Comparison of ENCODE assay signal across 20 cellular contexts in the genomic region with DNA sequence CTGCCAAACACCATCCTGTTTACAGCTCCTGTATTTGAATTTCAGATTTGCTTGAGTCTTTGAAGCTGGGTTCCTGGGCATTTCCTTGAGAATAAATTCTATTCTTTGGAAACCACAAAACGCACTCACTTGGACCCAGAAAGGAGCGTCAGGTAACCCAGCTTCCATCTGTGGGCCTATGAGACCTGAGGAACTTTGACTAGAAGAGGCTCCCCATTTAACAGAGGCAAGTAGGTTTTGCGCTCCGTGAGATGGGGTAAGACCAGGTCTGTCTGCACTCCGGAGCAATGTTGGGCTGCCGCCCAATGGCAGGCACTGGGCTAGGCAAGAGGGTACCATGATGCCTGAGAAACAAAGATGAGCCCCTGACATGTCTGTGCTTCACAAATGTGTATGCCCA. TPM values are rescaled to one million over a fixed set of nuclear protein-coding genes. Genes with fewer than 3 reads are reported as not detected.
DNase-seq lines count a peak whose midpoint lies in the region; ATAC-seq, FAIRE-seq and TF ChIP-seq lines count a peak whose summit lies in the region.
"Had no signal": no experiment of that assay in that cellular context is flagged by ENCODE, and none has a peak within 500 bp of the region (broad histone marks: within the 10 kb centered on the region; RNA-seq: fewer than 3 reads in every experiment).

No MANE protein-coding gene starts in this region.

- H3K36me3 Mint-ChIP-seq in T-helper 17 cell (ENCODE audit: low read depth) = no peaks in the 10 kb centered on the region

- H3K4me3 Mint-ChIP-seq in T-helper 17 cell = peak overlapping the region; percentile 64

- TF ChIP-seq CTCF in bronchial epithelial cell (IDR thresholded peaks at IDR 0.05; ENCODE audit: insufficient read depth, low read length, severe bottlenecking) = peak; percentile 27

- FAIRE-seq in bronchial epithelial cell (lab: Jason Lieb, UNC) = no peak
- FAIRE-seq: keratinocyte had no signal

- no peaks in the 10 kb centered on the region for H3K9me3 ChIP-seq in T-helper 17 cell (ENCODE audit: control insufficient read depth, low read length, poor library complexity, severe bottlenecking)
- H3K9me3 ChIP-seq: right atrium auricular region had no signal

- peak; percentile 35 for ATAC-seq in T-helper 17 cell

- H3K36me3 ChIP-seq in bronchial epithelial cell (ENCODE audit: control insufficient read depth, insufficient read depth, low read length) = no peaks in the 10 kb centered on the region
- H3K36me3 ChIP-seq: right atrium auricular region had no signal

- peaks cover 8% of the 10 kb centered on the region for H3K27me3 ChIP-seq in bronchial epithelial cell (ENCODE audit: control insufficient read depth, insufficient read depth, low read length)
- H3K27me3 ChIP-seq: right atrium auricular region had no signal

- no peak overlapping the region for H3K4me3 ChIP-seq in bronchial epithelial cell (ENCODE audit: low read depth, low read length)
- H3K4me3 ChIP-seq: hepatocyte, PC-9, right atrium auricular region had no signal

- peaks cover 32% of the 10 kb centered on the region for H3K27me3 Mint-ChIP-seq in T-helper 17 cell

- H3K4me1 Mint-ChIP-seq in T-helper 17 cell = peaks cover 22% of the 10 kb centered on the region

- DNase-seq in T-helper 17 cell = no peak
- peak; percentile 19 for DNase-seq in activated T-cell treated with anti-CD3 and anti-CD28 coated beads for 24 hours (ENCODE audit: low read depth)
- no peak for DNase-seq in bronchial epithelial cell (ENCODE audit: low read depth)
- peak; percentile 30 for DNase-seq in stimulated activated CD4-positive, alpha-beta T cell treated with anti-CD3 and anti-CD28 coated beads, Interleukin-4, amount 100 ng/mL, for 1 hour
- DNase-seq in cerebellum (ENCODE audit: low spot score) = no peak
- no peak for DNase-seq in occipital lobe (lab: John Stamatoyannopoulos, UW)
- no peak for DNase-seq in DMS79 treated with DMSO at 0.1 percent for 48 hours (lab: John Stamatoyannopoulos, UW)
- DNase-seq: effector CD8-positive, alpha-beta T cell; HCEC 1CT; mesenchymal stem cell; NCI-H1694 treated with DMSO at 0.1 percent for 48 hours; NCI-H510A treated with DMSO at 0.1 percent for 48 hours; PC-9; T1000 had no signal

- no peak overlapping the region for H3K27ac Mint-ChIP-seq in T-helper 17 cell

RNA-seq across cellular contexts. Expression of gene EDAR, which starts 1.9 kb away (rescaled TPM):
- total RNA-seq in T-helper 17 cell (1 to 10 TPM in 1 of 2 donors, under 1 TPM in 1; 0.37 to 1.3 TPM), bronchial epithelial cell (under 0.01 and 0.90 TPM in 2 replicates), cerebellum (not detected), occipital lobe (not detected)
- total RNA-seq: cardiac septum, M059J, PC-9, right atrium auricular region, SK-MEL-5 had no signal

Comparison
In these comparisons a context has a peak if more than half of its experiments do, and no peak if none do; other contexts are left out.
1. DNase-seq: peak in activated T-cell treated with anti-CD3 and anti-CD28 coated beads for 24 hours (single experiment) and stimulated activated CD4-positive, alpha-beta T cell treated with anti-CD3 and anti-CD28 coated beads, Interleukin-4, amount 100 ng/mL, for 1 hour (single experiment); none in T-helper 17 cell (0 of 3), bronchial epithelial cell (single experiment), cerebellum (single experiment), occipital lobe (single experiment) and DMS79 treated with DMSO at 0.1 percent for 48 hours (single experiment).